In genomic region chr3:172257638-172258400, GRCh38 we compare ENCODE assay signal across 2 cellular contexts.
TF ChIP-seq lines count a peak whose summit lies in the region.

No MANE protein-coding gene starts in this region.

TF ChIP-seq in A549, 52 proteins besides CTCF, POLR2A, EP300 and RAD21:
- TF ChIP-seq, protein P1, sequence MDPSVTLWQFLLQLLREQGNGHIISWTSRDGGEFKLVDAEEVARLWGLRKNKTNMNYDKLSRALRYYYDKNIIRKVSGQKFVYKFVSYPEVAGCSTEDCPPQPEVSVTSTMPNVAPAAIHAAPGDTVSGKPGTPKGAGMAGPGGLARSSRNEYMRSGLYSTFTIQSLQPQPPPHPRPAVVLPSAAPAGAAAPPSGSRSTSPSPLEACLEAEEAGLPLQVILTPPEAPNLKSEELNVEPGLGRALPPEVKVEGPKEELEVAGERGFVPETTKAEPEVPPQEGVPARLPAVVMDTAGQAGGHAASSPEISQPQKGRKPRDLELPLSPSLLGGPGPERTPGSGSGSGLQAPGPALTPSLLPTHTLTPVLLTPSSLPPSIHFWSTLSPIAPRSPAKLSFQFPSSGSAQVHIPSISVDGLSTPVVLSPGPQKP (IDR thresholded peaks at IDR 0.05; ENCODE audit: low read depth, low read length) = no peak
- TF ChIP-seq TFCP2L1 (CRISPR knock-in tag; IDR thresholded peaks at IDR 0.05) (no peak), JUNB (IDR thresholded peaks at IDR 0.05) (no peak), HEYL (CRISPR knock-in tag; IDR thresholded peaks at IDR 0.05) (no peak), HES2 (IDR thresholded peaks at IDR 0.05) (no peak), HOXB5 (CRISPR knock-in tag; IDR thresholded peaks at IDR 0.05) (no peak), ZSCAN20 (CRISPR knock-in tag; IDR thresholded peaks at IDR 0.05) (no peak), CEBPB (IDR thresholded peaks at IDR 0.05) (no peak), RCOR1 (IDR thresholded peaks at IDR 0.05; ENCODE audit: low read depth, low read length) (no peak), MAX (IDR thresholded peaks at IDR 0.05) (no peak), E2F6 (IDR thresholded peaks at IDR 0.05; ENCODE audit: borderline replicate concordance, low read depth) (no peak), NFE2L2 (conservative IDR thresholded peaks at IDR 0.05; ENCODE audit: low read length) (no peak), RNF2 (IDR thresholded peaks at IDR 0.05; ENCODE audit: borderline replicate concordance, low read depth) (no peak), BCL3 (IDR thresholded peaks at IDR 0.05) (no peak), EHF (CRISPR knock-in tag; IDR thresholded peaks at IDR 0.05) (no peak), RFX5 (IDR thresholded peaks at IDR 0.05) (no peak), CBX2 (IDR thresholded peaks at IDR 0.05; ENCODE audit: borderline replicate concordance, low read depth) (no peak), KDM1A (IDR thresholded peaks at IDR 0.05; ENCODE audit: low read depth) (no peak), KDM5A (IDR thresholded peaks at IDR 0.05) (no peak), CBX8 (IDR thresholded peaks at IDR 0.05) (no peak)

TF ChIP-seq in SK-N-SH, 30 proteins besides CTCF, POLR2A, EP300 and RAD21 (continued from another document):
- TF ChIP-seq ZBTB33 (IDR thresholded peaks at IDR 0.05; ENCODE audit: borderline replicate concordance, low read depth) (no peak), RFX5 (IDR thresholded peaks at IDR 0.05; ENCODE audit: low read length) (no peak), EZH2phosphoT487 (IDR thresholded peaks at IDR 0.05; ENCODE audit: borderline replicate concordance, low read depth) (no peak), RXRA (IDR thresholded peaks at IDR 0.05; ENCODE audit: borderline replicate concordance, low read depth) (no peak), USF2 (IDR thresholded peaks at IDR 0.05; ENCODE audit: borderline replicate concordance, low read depth, low read length) (no peak), ELF1 (IDR thresholded peaks at IDR 0.05) (no peak), FOSL2 (IDR thresholded peaks at IDR 0.05; ENCODE audit: borderline replicate concordance, low read depth) (no peak), YY1 (IDR thresholded peaks at IDR 0.05; ENCODE audit: low read depth) (no peak), MXI1 (IDR thresholded peaks at IDR 0.05; ENCODE audit: low read depth, low read length) (no peak), MEF2A (IDR thresholded peaks at IDR 0.05; ENCODE audit: borderline replicate concordance, low read depth) (no peak), SMC3 (IDR thresholded peaks at IDR 0.05; ENCODE audit: low read depth, low read length) (no peak), JUND (IDR thresholded peaks at IDR 0.05) (no peak), TAF1 (IDR thresholded peaks at IDR 0.05; ENCODE audit: borderline replicate concordance, low read depth, low read length) (no peak), SIN3A (IDR thresholded peaks at IDR 0.05; ENCODE audit: borderline replicate concordance, low read depth, low read length) (no peak), FOXM1 (IDR thresholded peaks at IDR 0.05; ENCODE audit: low read depth) (no peak), GABPA (IDR thresholded peaks at IDR 0.05; ENCODE audit: low read depth) (no peak)
- TF ChIP-seq, protein P2, sequence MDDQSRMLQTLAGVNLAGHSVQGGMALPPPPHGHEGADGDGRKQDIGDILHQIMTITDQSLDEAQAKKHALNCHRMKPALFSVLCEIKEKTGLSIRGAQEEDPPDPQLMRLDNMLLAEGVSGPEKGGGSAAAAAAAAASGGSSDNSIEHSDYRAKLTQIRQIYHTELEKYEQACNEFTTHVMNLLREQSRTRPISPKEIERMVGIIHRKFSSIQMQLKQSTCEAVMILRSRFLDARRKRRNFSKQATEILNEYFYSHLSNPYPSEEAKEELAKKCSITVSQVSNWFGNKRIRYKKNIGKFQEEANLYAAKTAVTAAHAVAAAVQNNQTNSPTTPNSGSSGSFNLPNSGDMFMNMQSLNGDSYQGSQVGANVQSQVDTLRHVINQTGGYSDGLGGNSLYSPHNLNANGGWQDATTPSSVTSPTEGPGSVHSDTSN (IDR thresholded peaks at IDR 0.05) = no peak
- TF ChIP-seq, protein P3, sequence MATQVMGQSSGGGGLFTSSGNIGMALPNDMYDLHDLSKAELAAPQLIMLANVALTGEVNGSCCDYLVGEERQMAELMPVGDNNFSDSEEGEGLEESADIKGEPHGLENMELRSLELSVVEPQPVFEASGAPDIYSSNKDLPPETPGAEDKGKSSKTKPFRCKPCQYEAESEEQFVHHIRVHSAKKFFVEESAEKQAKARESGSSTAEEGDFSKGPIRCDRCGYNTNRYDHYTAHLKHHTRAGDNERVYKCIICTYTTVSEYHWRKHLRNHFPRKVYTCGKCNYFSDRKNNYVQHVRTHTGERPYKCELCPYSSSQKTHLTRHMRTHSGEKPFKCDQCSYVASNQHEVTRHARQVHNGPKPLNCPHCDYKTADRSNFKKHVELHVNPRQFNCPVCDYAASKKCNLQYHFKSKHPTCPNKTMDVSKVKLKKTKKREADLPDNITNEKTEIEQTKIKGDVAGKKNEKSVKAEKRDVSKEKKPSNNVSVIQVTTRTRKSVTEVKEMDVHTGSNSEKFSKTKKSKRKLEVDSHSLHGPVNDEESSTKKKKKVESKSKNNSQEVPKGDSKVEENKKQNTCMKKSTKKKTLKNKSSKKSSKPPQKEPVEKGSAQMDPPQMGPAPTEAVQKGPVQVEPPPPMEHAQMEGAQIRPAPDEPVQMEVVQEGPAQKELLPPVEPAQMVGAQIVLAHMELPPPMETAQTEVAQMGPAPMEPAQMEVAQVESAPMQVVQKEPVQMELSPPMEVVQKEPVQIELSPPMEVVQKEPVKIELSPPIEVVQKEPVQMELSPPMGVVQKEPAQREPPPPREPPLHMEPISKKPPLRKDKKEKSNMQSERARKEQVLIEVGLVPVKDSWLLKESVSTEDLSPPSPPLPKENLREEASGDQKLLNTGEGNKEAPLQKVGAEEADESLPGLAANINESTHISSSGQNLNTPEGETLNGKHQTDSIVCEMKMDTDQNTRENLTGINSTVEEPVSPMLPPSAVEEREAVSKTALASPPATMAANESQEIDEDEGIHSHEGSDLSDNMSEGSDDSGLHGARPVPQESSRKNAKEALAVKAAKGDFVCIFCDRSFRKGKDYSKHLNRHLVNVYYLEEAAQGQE (IDR thresholded peaks at IDR 0.05; ENCODE audit: low read depth, low read length) = no peak
